15 cellular contexts compared by ENCODE assay signal in genomic region chr12:121253638-121254335, GRCh38.
"Had no signal": no experiment of that assay in that cellular context is flagged by ENCODE, and none has a peak within 500 bp of the region (broad histone marks: within the 10 kb centered on the region; RNA-seq: fewer than 3 reads in every experiment).

No MANE protein-coding gene starts in this region.

- H3K4me3 Mint-ChIP-seq: activated CD4-positive, alpha-beta memory T cell treated with anti-CD3 and anti-CD28 coated beads, Interleukin-2, amount 10 ng/mL, durations not matched to agents 7 days and 5 days; endodermal cell; naive thymus-derived CD4-positive, alpha-beta T cell had no signal

- H3K4me1 Mint-ChIP-seq: activated CD4-positive, alpha-beta memory T cell treated with anti-CD3 and anti-CD28 coated beads, Interleukin-2, amount 10 ng/mL, durations not matched to agents 7 days and 5 days; endodermal cell had no signal

- H3K9me3 Mint-ChIP-seq: activated CD4-positive, alpha-beta memory T cell treated with anti-CD3 and anti-CD28 coated beads, Interleukin-2, amount 10 ng/mL, durations not matched to agents 7 days and 5 days; endodermal cell; naive thymus-derived CD4-positive, alpha-beta T cell had no signal

- DNase-seq: activated CD4-positive, alpha-beta memory T cell treated with anti-CD3 and anti-CD28 coated beads, Interleukin-2, amount 10 ng/mL, durations not matched to agents 7 days and 5 days; activated naive CD4-positive, alpha-beta T cell treated with Interleukin-2 at 50 U/mL for 16 hours; dermis blood vessel endothelial cell; endodermal cell; erythroblast; mammary epithelial cell; mucosa of descending colon; naive thymus-derived CD4-positive, alpha-beta T cell; ovary; stimulated activated CD4-positive, alpha-beta T cell treated with anti-CD3 and anti-CD28 coated beads, Interleukin-1b, Interleukin-23, amount 100 ng/mL, for 48 hours; substantia nigra; T1000; transverse colon had no signal

- H3K27me3 Mint-ChIP-seq: activated CD4-positive, alpha-beta memory T cell treated with anti-CD3 and anti-CD28 coated beads, Interleukin-2, amount 10 ng/mL, durations not matched to agents 7 days and 5 days; naive thymus-derived CD4-positive, alpha-beta T cell had no signal

- H3K27ac Mint-ChIP-seq: activated CD4-positive, alpha-beta memory T cell treated with anti-CD3 and anti-CD28 coated beads, Interleukin-2, amount 10 ng/mL, durations not matched to agents 7 days and 5 days; endodermal cell had no signal

- ATAC-seq: left lung; mucosa of descending colon; naive thymus-derived CD4-positive, alpha-beta T cell; sciatic nerve had no signal
